ENCODE assay signal across 19 cellular contexts in the genomic region with DNA sequence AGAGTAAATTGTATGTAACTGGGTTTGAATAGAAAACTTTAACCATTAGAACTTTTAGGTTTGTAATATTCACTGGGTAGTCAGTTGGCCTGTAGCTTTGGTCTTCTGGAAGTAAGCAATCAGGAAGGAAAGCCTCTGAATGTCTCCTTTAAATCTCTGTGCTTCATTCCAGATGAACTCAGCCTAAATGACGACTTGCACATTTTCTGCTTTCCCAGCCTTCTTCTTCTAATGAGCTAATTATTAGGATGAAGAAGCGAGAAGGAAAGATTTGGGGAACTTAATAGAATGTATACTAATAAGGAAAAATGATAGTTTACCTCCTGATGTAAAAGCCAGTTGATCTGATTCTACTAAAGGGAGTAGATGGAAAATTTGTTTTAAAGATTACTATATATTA.
DNase-seq lines count a peak whose midpoint lies in the region; ATAC-seq and TF ChIP-seq lines count a peak whose summit lies in the region.
"Had no signal": no experiment of that assay in that cellular context is flagged by ENCODE, and none has a peak within 500 bp of the region (broad histone marks: within the 10 kb centered on the region; RNA-seq: fewer than 3 reads in every experiment).

No MANE protein-coding gene starts in this region.

- H3K4me1 ChIP-seq in cardiac muscle cell (ENCODE audit: low read depth) (no peaks in the 10 kb centered on the region), right atrium auricular region (no peaks in the 10 kb centered on the region)
- H3K4me1 ChIP-seq: BLaER1 treated with 17β-estradiol and CSF1 and Interleukin-3, amounts not matched to agents 10 nM and 100 nM; Caco-2 had no signal

- H3K4me1 Mint-ChIP-seq in natural killer cell, result peaks cover 11 to 18% of the 10 kb centered on the region in 2 donors
- H3K4me1 Mint-ChIP-seq in natural killer cell treated with Interleukin-12 subunit alpha and Interleukin-12 subunit beta and Interleukin-15 and Interleukin-18, amount 100 ng/mL, for 72 hours (ENCODE audit: low read depth in 2 of 2), result peaks cover 2 to 13% of the 10 kb centered on the region in 2 donors
- peaks cover 16% of the 10 kb centered on the region for H3K4me1 Mint-ChIP-seq in central memory CD8-positive, alpha-beta T cell
- H3K4me1 Mint-ChIP-seq: B cell had no signal

- DNase-seq in cardiac muscle cell (ENCODE audit: low read depth in 1 of 2, low spot score in 1 of 2), result no peak
- no peak for DNase-seq in right atrium auricular region (ENCODE audit: low spot score)
- DNase-seq in natural killer cell, result no peak
- no peak for DNase-seq in natural killer cell treated with Interleukin-12 subunit alpha and Interleukin-12 subunit beta and Interleukin-15 and Interleukin-18, amount 100 ng/mL, for 72 hours (ENCODE audit: low spot score)
- DNase-seq in central memory CD8-positive, alpha-beta T cell (ENCODE audit: low spot score in 2 of 2), result no peak
- DNase-seq in HUDEP-2 (lab: John Stamatoyannopoulos, UW; ENCODE audit: unreplicated experiment in 76 of 76), result no peak
- no peak for DNase-seq in SKM-1 treated with dmso at 0.1 percent for 144 hours (lab: John Stamatoyannopoulos, UW; ENCODE audit: unreplicated experiment)
- DNase-seq: AML-193; Caco-2; Calu3; CD4-positive, alpha-beta T cell; CD8-positive, alpha-beta T cell; DMS79 treated with DMSO at 0.1 percent for 48 hours; GF-D8 had no signal

- H3K27me3 Mint-ChIP-seq in natural killer cell (ENCODE audit: low read depth in 2 of 2), result no peaks in the 10 kb centered on the region
- H3K27me3 Mint-ChIP-seq in natural killer cell treated with Interleukin-12 subunit alpha and Interleukin-12 subunit beta and Interleukin-15 and Interleukin-18, amount 100 ng/mL, for 72 hours, result no peaks in the 10 kb centered on the region
- H3K27me3 Mint-ChIP-seq in central memory CD8-positive, alpha-beta T cell, result no peaks in the 10 kb centered on the region
- H3K27me3 Mint-ChIP-seq: B cell; CD4-positive, alpha-beta T cell had no signal

- intact Hi-C loops in natural killer cell (cut with micrococcal nuclease), result no loop called here

- H3K27ac ChIP-seq in cardiac muscle cell, result peak overlapping the region; percentile 30
- H3K27ac ChIP-seq in right atrium auricular region, result no peak overlapping the region
- H3K27ac ChIP-seq: 22Rv1; A549; BLaER1 treated with 17β-estradiol and CSF1 and Interleukin-3, amounts not matched to agents 10 nM and 100 nM; C4-2B had no signal

- H3K36me3 ChIP-seq in cardiac muscle cell, result peaks cover 22% of the 10 kb centered on the region
- H3K36me3 ChIP-seq in right atrium auricular region, result peaks cover 31% of the 10 kb centered on the region

- H3K4me3 Mint-ChIP-seq in natural killer cell, result no peak overlapping the region
- H3K4me3 Mint-ChIP-seq in natural killer cell treated with Interleukin-12 subunit alpha and Interleukin-12 subunit beta and Interleukin-15 and Interleukin-18, amount 100 ng/mL, for 72 hours, result no peak overlapping the region
- no peak overlapping the region for H3K4me3 Mint-ChIP-seq in central memory CD8-positive, alpha-beta T cell
- H3K4me3 Mint-ChIP-seq: B cell; CD4-positive, alpha-beta T cell; CD8-positive, alpha-beta T cell had no signal

- no peak for ATAC-seq in natural killer cell
- no peak for ATAC-seq in natural killer cell treated with Interleukin-12 subunit alpha and Interleukin-12 subunit beta and Interleukin-15 and Interleukin-18, amount 100 ng/mL, for 72 hours
- no peak for ATAC-seq in central memory CD8-positive, alpha-beta T cell (replicated peaks; ENCODE audit: extremely low read depth, poor library complexity, severe bottlenecking)
- ATAC-seq: A549; CD8-positive, alpha-beta T cell had no signal

- peaks cover 7% of the 10 kb centered on the region for H3K36me3 Mint-ChIP-seq in natural killer cell
- peaks cover 17% of the 10 kb centered on the region for H3K36me3 Mint-ChIP-seq in natural killer cell treated with Interleukin-12 subunit alpha and Interleukin-12 subunit beta and Interleukin-15 and Interleukin-18, amount 100 ng/mL, for 72 hours
- peaks cover 43% of the 10 kb centered on the region for H3K36me3 Mint-ChIP-seq in central memory CD8-positive, alpha-beta T cell (ENCODE audit: insufficient read depth)

- peak overlapping the region; percentile 22 to 62 for H3K27ac Mint-ChIP-seq in natural killer cell
- H3K27ac Mint-ChIP-seq in natural killer cell treated with Interleukin-12 subunit alpha and Interleukin-12 subunit beta and Interleukin-15 and Interleukin-18, amount 100 ng/mL, for 72 hours, result no peak overlapping the region
- peak overlapping the region; percentile 54 for H3K27ac Mint-ChIP-seq in central memory CD8-positive, alpha-beta T cell (ENCODE audit: low read depth)
- H3K27ac Mint-ChIP-seq: B cell; CD4-positive, alpha-beta T cell; CD8-positive, alpha-beta T cell had no signal

- H3K4me3 ChIP-seq in cardiac muscle cell (no peak overlapping the region), right atrium auricular region (no peak overlapping the region)
- H3K4me3 ChIP-seq: A549; BLaER1 treated with 17β-estradiol and CSF1 and Interleukin-3, amounts not matched to agents 10 nM and 100 nM had no signal

- TF ChIP-seq CTCF in cardiac muscle cell (IDR thresholded peaks at IDR 0.05; ENCODE audit: low read depth, low read length) (no peak), right atrium auricular region (IDR thresholded peaks at IDR 0.05) (no peak), natural killer cell (IDR thresholded peaks at IDR 0.05) (no peak)

- H3K9me3 Mint-ChIP-seq in natural killer cell, result no peaks in the 10 kb centered on the region
- no peaks in the 10 kb centered on the region for H3K9me3 Mint-ChIP-seq in natural killer cell treated with Interleukin-12 subunit alpha and Interleukin-12 subunit beta and Interleukin-15 and Interleukin-18, amount 100 ng/mL, for 72 hours
- no peaks in the 10 kb centered on the region for H3K9me3 Mint-ChIP-seq in central memory CD8-positive, alpha-beta T cell
- H3K9me3 Mint-ChIP-seq: CD4-positive, alpha-beta T cell; CD8-positive, alpha-beta T cell had no signal

- H3K27me3 ChIP-seq in cardiac muscle cell (no peaks in the 10 kb centered on the region), right atrium auricular region (no peaks in the 10 kb centered on the region)
- H3K27me3 ChIP-seq: BLaER1 treated with 17β-estradiol and CSF1 and Interleukin-3, amounts not matched to agents 10 nM and 100 nM had no signal

- H3K9me3 ChIP-seq in cardiac muscle cell (ENCODE audit: low read depth), result no peaks in the 10 kb centered on the region
- no peaks in the 10 kb centered on the region for H3K9me3 ChIP-seq in right atrium auricular region
- H3K9me3 ChIP-seq: A549, Caco-2 had no signal

Comparison
In these comparisons a context has a peak if more than half of its experiments do, and no peak if none do; other contexts are left out.
1. H3K27ac Mint-ChIP-seq: peak in natural killer cell (2 of 2) and central memory CD8-positive, alpha-beta T cell (single experiment); none in natural killer cell treated with Interleukin-12 subunit alpha and Interleukin-12 subunit beta and Interleukin-15 and Interleukin-18, amount 100 ng/mL, for 72 hours (0 of 2).